In the genomic region with DNA sequence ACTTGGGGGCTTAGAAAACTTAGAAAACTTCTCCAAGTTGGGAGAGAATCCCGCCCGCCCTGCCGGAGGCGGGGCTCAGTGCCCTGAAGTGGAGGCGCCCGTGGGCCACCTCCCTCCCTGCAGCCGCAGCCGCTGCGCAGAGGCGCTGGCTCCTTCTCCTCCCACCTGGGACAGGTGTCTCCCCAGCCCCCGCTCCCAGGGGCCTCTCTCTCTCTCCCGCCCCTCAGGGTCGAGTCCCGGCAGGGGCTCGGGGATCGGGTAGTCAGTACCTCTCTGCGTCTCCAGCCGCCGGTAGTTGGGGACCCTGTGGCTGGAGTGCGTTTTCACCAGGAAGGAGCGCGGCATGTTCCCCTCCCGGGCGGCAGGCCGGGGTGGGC, we compare ENCODE assay signal across 8 cellular contexts. TPM values are rescaled to one million over a fixed set of nuclear protein-coding genes. Genes with fewer than 3 reads are reported as not detected.
A peak's percentile ranks its signal among the peaks of the same experiment; 100 is the strongest.
DNase-seq lines count a peak whose midpoint lies in the region; ATAC-seq and TF ChIP-seq lines count a peak whose summit lies in the region.

No MANE protein-coding gene starts in this region.

- intact Hi-C loops in activated naive CD4-positive, alpha-beta T cell treated with anti-CD3 and anti-CD28 coated beads for 36 hours (cut with micrococcal nuclease) = loop anchor here (1.0 to 5.0 kb wide), 4 partner anchors 15 to 114 kb away; a partner anchor contains a TSS

- peaks cover 12% of the 10 kb centered on the region for H3K27me3 ChIP-seq in iPS-15b (ENCODE audit: control insufficient read depth, insufficient read depth, low read length)

- H3K36me3 ChIP-seq in iPS-15b (ENCODE audit: control insufficient read depth, insufficient read depth, low read length) = no peaks in the 10 kb centered on the region

- ATAC-seq in GM19372 (IDR thresholded peaks at IDR 0.05; ENCODE audit: low read depth, unreplicated experiment) = peak; percentile 9

- no peak for TF ChIP-seq EP300 in Ishikawa (IDR thresholded peaks at IDR 0.05; ENCODE audit: borderline replicate concordance)

- H3K4me1 ChIP-seq in iPS-15b (ENCODE audit: control insufficient read depth, insufficient read depth, low read length) = peaks cover 5% of the 10 kb centered on the region

- H3K4me3 Mint-ChIP-seq in activated naive CD4-positive, alpha-beta T cell treated with anti-CD3 and anti-CD28 coated beads for 36 hours = peak overlapping the region; percentile 71

- H3K4me3 ChIP-seq in iPS-15b (ENCODE audit: low read depth, low read length) = peak overlapping the region; percentile 67

- no peaks in the 10 kb centered on the region for H3K36me3 Mint-ChIP-seq in activated naive CD4-positive, alpha-beta T cell treated with anti-CD3 and anti-CD28 coated beads for 36 hours (ENCODE audit: low read depth)

- no peak overlapping the region for H3K27ac Mint-ChIP-seq in activated naive CD4-positive, alpha-beta T cell treated with anti-CD3 and anti-CD28 coated beads for 36 hours

- peaks cover 45% of the 10 kb centered on the region for H3K4me1 Mint-ChIP-seq in activated naive CD4-positive, alpha-beta T cell treated with anti-CD3 and anti-CD28 coated beads for 36 hours (ENCODE audit: low read depth)

- DNase-seq in AG20443 (ENCODE audit: low spot score) = peak; percentile 49
- peak; percentile 46 for DNase-seq in activated naive CD4-positive, alpha-beta T cell treated with anti-CD3 and anti-CD28 coated beads for 36 hours
- DNase-seq in stimulated activated CD4-positive, alpha-beta T cell treated with anti-CD3 and anti-CD28 coated beads, Interleukin-4, amount 100 ng/mL, for 4 hours = peak; percentile 34 to 47
- no peak for DNase-seq in pons (ENCODE audit: low spot score)
- DNase-seq in ecto neural progenitor cell (ENCODE audit: low spot score) = no peak

- H3K9me3 Mint-ChIP-seq in activated naive CD4-positive, alpha-beta T cell treated with anti-CD3 and anti-CD28 coated beads for 36 hours = no peaks in the 10 kb centered on the region

- TF ChIP-seq RAD21 in Ishikawa (IDR thresholded peaks at IDR 0.05; ENCODE audit: low read depth) = no peak

- H3K27me3 Mint-ChIP-seq in activated naive CD4-positive, alpha-beta T cell treated with anti-CD3 and anti-CD28 coated beads for 36 hours (ENCODE audit: low read depth) = no peaks in the 10 kb centered on the region

- no peaks in the 10 kb centered on the region for H3K9me3 ChIP-seq in iPS-15b (ENCODE audit: control insufficient read depth, insufficient read depth, low read length)

- CTCF ChIA-PET in activated naive CD4-positive, alpha-beta T cell treated with anti-CD3 and anti-CD28 coated beads for 36 hours (lab: Charles Lee) = interaction anchor here (2.4 kb wide), 1 partner anchor 12 kb away, joined by 6 read pairs; no protein-coding TSS in a partner anchor

- peak overlapping the region; percentile 65 for H3K9ac ChIP-seq in iPS-15b (ENCODE audit: low read depth, low read length)

TF ChIP-seq in Ishikawa, 13 proteins besides CTCF, POLR2A, EP300 and RAD21:
- TF ChIP-seq TCF12 (IDR thresholded peaks at IDR 0.05; ENCODE audit: low read depth) (peak; percentile 11; the same call in 1 of the 2 replicates), CREB1 (IDR thresholded peaks at IDR 0.05; ENCODE audit: low read depth) (no peak)

RNA-seq across cellular contexts. Expression of a gene that starts 0.3 kb away (rescaled TPM):
- 1 to 10 TPM; 2.9 to 3.0 TPM for total RNA-seq in activated naive CD4-positive, alpha-beta T cell treated with anti-CD3 and anti-CD28 coated beads for 36 hours

RNA-seq across cellular contexts. Expression of a gene that starts 20.2 kb away (rescaled TPM):
- 10 to 100 TPM; 33.6 to 35.3 TPM for total RNA-seq in activated naive CD4-positive, alpha-beta T cell treated with anti-CD3 and anti-CD28 coated beads for 36 hours

RNA-seq across cellular contexts. Expression of a gene that starts 20.3 kb away (rescaled TPM):
- 10 to 100 TPM; 46.1 to 48.1 TPM for total RNA-seq in activated naive CD4-positive, alpha-beta T cell treated with anti-CD3 and anti-CD28 coated beads for 36 hours

RNA-seq across cellular contexts. Expression of a gene that starts 23.2 kb away (rescaled TPM):
- 10 to 100 TPM; 90.5 to 96.8 TPM for total RNA-seq in activated naive CD4-positive, alpha-beta T cell treated with anti-CD3 and anti-CD28 coated beads for 36 hours

RNA-seq across cellular contexts. Expression of a gene that starts 35.2 kb away (rescaled TPM):
- 100 to 1,000 TPM; 167 to 180 TPM for total RNA-seq in activated naive CD4-positive, alpha-beta T cell treated with anti-CD3 and anti-CD28 coated beads for 36 hours

Comparison
In these comparisons a context has a peak if more than half of its experiments do, and no peak if none do; other contexts are left out.
1. DNase-seq: peak in AG20443 (single experiment), activated naive CD4-positive, alpha-beta T cell treated with anti-CD3 and anti-CD28 coated beads for 36 hours (single experiment) and stimulated activated CD4-positive, alpha-beta T cell treated with anti-CD3 and anti-CD28 coated beads, Interleukin-4, amount 100 ng/mL, for 4 hours (2 of 2); none in pons (single experiment) and ecto neural progenitor cell (single experiment).